ENCODE assay signal across 11 cellular contexts in the genomic region with DNA sequence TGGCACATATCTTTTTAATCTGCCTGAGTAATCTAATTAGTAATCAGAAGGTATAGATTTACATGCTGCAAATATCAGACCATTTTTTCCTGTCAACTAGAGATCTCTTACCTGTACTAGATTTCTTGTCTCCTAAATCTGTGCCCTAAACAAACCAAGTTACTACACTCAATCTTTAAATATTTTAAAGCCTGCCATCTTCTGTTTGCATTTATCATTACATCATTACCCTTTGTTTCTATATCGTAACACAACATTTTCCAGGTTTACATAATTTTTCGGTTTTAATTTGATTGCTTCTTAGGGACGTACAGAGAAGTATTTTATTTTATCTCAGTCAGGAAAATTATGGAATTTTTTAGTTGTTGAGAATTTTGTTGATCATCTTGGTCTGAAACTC. TPM values are rescaled to one million over a fixed set of nuclear protein-coding genes. Genes with fewer than 3 reads are reported as not detected.
A peak's percentile ranks its signal among the peaks of the same experiment; 100 is the strongest.
DNase-seq lines count a peak whose midpoint lies in the region; ATAC-seq and TF ChIP-seq lines count a peak whose summit lies in the region.
"Had no signal": no experiment of that assay in that cellular context is flagged by ENCODE, and none has a peak within 500 bp of the region (broad histone marks: within the 10 kb centered on the region; RNA-seq: fewer than 3 reads in every experiment).

No MANE protein-coding gene starts in this region.

- intact Hi-C loops in CD14-positive monocyte (cut with micrococcal nuclease) (no loop called here), PC-9 (cut with micrococcal nuclease; ENCODE audit: unreplicated experiment) (no loop called here), Right ventricle myocardium superior (cut with DNase I) (no loop called here)

- H3K79me2 ChIP-seq in GM23248 (ENCODE audit: insufficient read depth) = no peaks in the 10 kb centered on the region
- no peaks in the 10 kb centered on the region for H3K79me2 ChIP-seq in PC-9 (ENCODE audit: low read depth)

- H3K9me3 Mint-ChIP-seq in CD14-positive monocyte = no peaks in the 10 kb centered on the region

- no peaks in the 10 kb centered on the region for H4K20me1 ChIP-seq in GM23248 (ENCODE audit: insufficient read depth)
- H4K20me1 ChIP-seq in PC-9 (ENCODE audit: insufficient read depth) = no peaks in the 10 kb centered on the region

- 32 to 33% methylated on average over 3 of the region's 3 CpGs for WGBS in GM23248 (ENCODE audit: low coverage in 1 of 2, low lambda C conversion rate in 2 of 2, missing lambda C conversion rate in 2 of 2), 2 experiments

- H2AFZ ChIP-seq in GM23248 (no peak overlapping the region), PC-9 (no peak overlapping the region)

- ATAC-seq in Right ventricle myocardium superior (ENCODE audit: poor library complexity) (no peak), GM18861 (IDR thresholded peaks at IDR 0.05; ENCODE audit: unreplicated experiment) (no peak), HG02840 (IDR thresholded peaks at IDR 0.05; ENCODE audit: low FRiP score, unreplicated experiment) (no peak)

- in situ Hi-C loops in GM23248 (cut with MboI) = no loop called here

- H3K27ac ChIP-seq in GM23248 = no peak overlapping the region
- no peak overlapping the region for H3K27ac ChIP-seq in PC-9

- H3K4me3 ChIP-seq in GM23248 (no peak overlapping the region), PC-9 (no peak overlapping the region)

- no peak overlapping the region for H3K4me3 Mint-ChIP-seq in CD14-positive monocyte

- no peaks in the 10 kb centered on the region for H3K27me3 Mint-ChIP-seq in CD14-positive monocyte (ENCODE audit: low read depth in 3 of 3)

- H3K9me3 ChIP-seq in GM23248 (ENCODE audit: low read depth) (no peaks in the 10 kb centered on the region), PC-9 (ENCODE audit: insufficient read depth, low read depth) (no peaks in the 10 kb centered on the region)

- no peaks in the 10 kb centered on the region for H3K4me1 Mint-ChIP-seq in CD14-positive monocyte

- H3K4me1 ChIP-seq in GM23248 (ENCODE audit: insufficient read depth) (no peaks in the 10 kb centered on the region), PC-9 (replicated peaks; ENCODE audit: insufficient read depth) (no peaks in the 10 kb centered on the region)

- H3K9me2 ChIP-seq in GM23248 (ENCODE audit: insufficient read depth) (no peaks in the 10 kb centered on the region), PC-9 (ENCODE audit: insufficient read depth) (no peaks in the 10 kb centered on the region)

- no peak overlapping the region for H3K27ac Mint-ChIP-seq in CD14-positive monocyte

- H3K36me3 Mint-ChIP-seq in CD14-positive monocyte = no peaks in the 10 kb centered on the region

- H3K27me3 ChIP-seq in GM23248 (replicated peaks; ENCODE audit: insufficient read depth) (no peaks in the 10 kb centered on the region), PC-9 (ENCODE audit: insufficient read depth, low read depth) (no peaks in the 10 kb centered on the region)

- DNase-seq in CD14-positive monocyte (ENCODE audit: low spot score) (no peak), GM23248 (peak; percentile 12), PC-9 (no peak), fibroblast of peridontal ligament (ENCODE audit: extremely low read depth) (peak; percentile 10), Right ventricle myocardium superior (no peak), DMS79 treated with DMSO at 0.1 percent for 48 hours (lab: John Stamatoyannopoulos, UW) (no peak)
- DNase-seq: activated CD4-positive, alpha-beta T cell treated with anti-CD3 and anti-CD28 coated beads, Interleukin-2, amount 50 U/mL, for 48 hours; central memory CD4-positive, alpha-beta T cell; NCI-H526 treated with DMSO at 0.1 percent for 48 hours had no signal

- H3K9ac ChIP-seq in GM23248 = no peak overlapping the region

- POLR2A ChIA-PET in PC-9 (lab: Charles Lee; ENCODE audit: unreplicated experiment) = no interaction called here

- no TSS peak for BruUV-seq in PC-9 (replicated peaks; lab: Mats Ljungman, UMichigan)

- H3K4me2 ChIP-seq in GM23248 (ENCODE audit: unreplicated experiment) (no peak overlapping the region), PC-9 (no peak overlapping the region)

- CTCF ChIA-PET in PC-9 (lab: Charles Lee) = no interaction called here

- H3K36me3 ChIP-seq in GM23248 (ENCODE audit: low read depth) = no peaks in the 10 kb centered on the region
- H3K36me3 ChIP-seq in PC-9 (ENCODE audit: low read depth) = no peaks in the 10 kb centered on the region

- TF ChIP-seq CTCF in CD14-positive monocyte (IDR thresholded peaks at IDR 0.05) (peak; percentile 33), PC-9 (conservative IDR thresholded peaks at IDR 0.05) (peak; percentile 38; the same call in 1 of the 2 replicates)

- H3F3A ChIP-seq in GM23248 (ENCODE audit: insufficient read depth) (no peaks in the 10 kb centered on the region), PC-9 (ENCODE audit: insufficient read depth, low read depth) (no peaks in the 10 kb centered on the region)

RNA-seq across cellular contexts. Expression of a gene that starts 25.7 kb away (rescaled TPM):
- polyA plus RNA-seq in CD14-positive monocyte (under 1 TPM in 1 of 2 donors, not detected in 1; 0.13 TPM), GM23248 (2016; fragmentation: Nextera tagmentation; extraction: Ambion mirVana) (not detected in 2 replicates)
- total RNA-seq in GM23248 (2014; rRNA removed; shearing (Covaris generic)) = not detected in 2 replicates
- total RNA-seq in PC-9 (2021) (not detected in 2 replicates), Right ventricle myocardium superior (0.48 TPM)

Comparison
In these comparisons a context has a peak if more than half of its experiments do, and no peak if none do; other contexts are left out.
1. DNase-seq: peak in GM23248 (single experiment) and fibroblast of peridontal ligament (single experiment); none in CD14-positive monocyte (single experiment), PC-9 (0 of 2), Right ventricle myocardium superior (single experiment) and DMS79 treated with DMSO at 0.1 percent for 48 hours (single experiment).